Comparison of ENCODE assay signal across 8 cellular contexts in genomic region chr11:64650923-64651523, GRCh38.
A peak's percentile ranks its signal among the peaks of the same experiment; 100 is the strongest.
DNase-seq lines count a peak whose midpoint lies in the region; ATAC-seq, FAIRE-seq and TF ChIP-seq lines count a peak whose summit lies in the region.

No MANE protein-coding gene starts in this region.

- TF ChIP-seq CTCF in A549 (IDR thresholded peaks at IDR 0.05), result peak; percentile 23; the same call in 1 of the 3 replicates
- TF ChIP-seq CTCF in GM12872 (IDR thresholded peaks at IDR 0.05; ENCODE audit: insufficient read depth, low read depth, low read length), result peak; percentile 79
- peak in 4 of 6 experiments; percentile 9 to 27 (median 16) for TF ChIP-seq CTCF in Peyer's patch (IDR thresholded peaks at IDR 0.05)

- peaks cover 30% of the 10 kb centered on the region for H3K27me3 Mint-ChIP-seq in T-helper 17 cell

- no peaks in the 10 kb centered on the region for H3K9me3 ChIP-seq in A549
- no peaks in the 10 kb centered on the region for H3K9me3 ChIP-seq in Peyer's patch
- H3K9me3 ChIP-seq in T-helper 17 cell (ENCODE audit: control insufficient read depth, low read length, poor library complexity, severe bottlenecking), result no peaks in the 10 kb centered on the region

- POLR2A ChIA-PET in A549 (lab: Yijun Ruan, JAX), result interaction anchor here (1.0 kb wide), 1 partner anchor 38 kb away, joined by 3 read pairs; no protein-coding TSS in a partner anchor

- WGBS in A549 (ENCODE audit: missing lambda C conversion rate), result 47% methylated on average over 18 of the region's 18 CpGs

- peak; percentile 50 to 63 for DNase-seq in A549 (ENCODE audit: low read depth in 1 of 2, low spot score in 1 of 2)
- no peak for DNase-seq in Peyer's patch
- peak; percentile 74 for DNase-seq in hepatic stellate cell (ENCODE audit: low spot score)
- DNase-seq in activated T-cell treated with anti-CD3 and anti-CD28 coated beads for 4 hours, result no peak
- DNase-seq in inferior parietal cortex (ENCODE audit: extremely low spot score), result no peak
- no peak for DNase-seq in T-helper 17 cell

- H3K36me3 Mint-ChIP-seq in T-helper 17 cell (ENCODE audit: low read depth), result peaks cover 3% of the 10 kb centered on the region

- H3K4me1 Mint-ChIP-seq in T-helper 17 cell, result peaks cover 15% of the 10 kb centered on the region

- no peak overlapping the region for H3K4me3 ChIP-seq in A549
- H3K4me3 ChIP-seq in Peyer's patch, result no peak overlapping the region

- H3K4me3 Mint-ChIP-seq in T-helper 17 cell, result no peak overlapping the region

- no peaks in the 10 kb centered on the region for H3K27me3 ChIP-seq in Peyer's patch

- ATAC-seq in A549 (peak in 1 of 2 experiments; percentile 61; a peak in 3 of 6 replicates), T-helper 17 cell (no peak), GM18867 (IDR thresholded peaks at IDR 0.05; ENCODE audit: unreplicated experiment) (no peak)

- no peak overlapping the region for H3K27ac Mint-ChIP-seq in T-helper 17 cell

- no peak for FAIRE-seq in A549 (lab: Jason Lieb, UNC)

- peaks cover 3% of the 10 kb centered on the region; the same call in 2 of the 3 replicates for H3K4me1 ChIP-seq in A549
- peaks cover 0 to 11% (median 2%) of the 10 kb centered on the region in 4 donors for H3K4me1 ChIP-seq in Peyer's patch

- TF ChIP-seq EP300 in A549 (IDR thresholded peaks at IDR 0.05), result no peak

- CTCF ChIA-PET in A549 (lab: Yijun Ruan, JAX), result interaction anchor here (0.6 to 13.7 kb wide), 25 partner anchors 8 to 298 kb away, joined by 3 to 255 read pairs (median 6); no protein-coding TSS in a partner anchor

- H3K27ac ChIP-seq in A549 (no peak overlapping the region), Peyer's patch (no peak overlapping the region)

- H3K4me2 ChIP-seq in A549, result no peak overlapping the region

- peak in 1 of 2 experiments; percentile 42; a peak in 2 of 5 replicates for TF ChIP-seq RAD21 in A549 (conservative IDR thresholded peaks at IDR 0.05 in 1 of 2, IDR thresholded peaks at IDR 0.05 in 1 of 2)

- H3K36me3 ChIP-seq in Peyer's patch, result no peaks in the 10 kb centered on the region

- TF ChIP-seq POLR2A in A549 (IDR thresholded peaks at IDR 0.05; ENCODE audit: low read length) (no peak), Peyer's patch (IDR thresholded peaks at IDR 0.05) (no peak)

TF ChIP-seq in A549, 52 proteins besides CTCF, POLR2A, EP300 and RAD21:
- TF ChIP-seq SMC3 (IDR thresholded peaks at IDR 0.05), result 0 out of 3 replicates have a peak, but pooled peaks have one; percentile 9
- no peak for TF ChIP-seq E2F6 (IDR thresholded peaks at IDR 0.05; ENCODE audit: borderline replicate concordance, low read depth)

Comparison
In these comparisons a context has a peak if more than half of its experiments do, and no peak if none do; other contexts are left out.
1. DNase-seq: peak in A549 (2 of 2) and hepatic stellate cell (single experiment); none in Peyer's patch (0 of 3), activated T-cell treated with anti-CD3 and anti-CD28 coated beads for 4 hours (single experiment), inferior parietal cortex (single experiment) and T-helper 17 cell (0 of 3).
2. CTCF ChIP-seq: peak in every context shown above with its lines; median percentile 79 in GM12872; 23 in A549; 16 in Peyer's patch.